ENCODE assay signal across 9 cellular contexts in genomic region chr1:19645544-19646252, GRCh38. TPM values are rescaled to one million over a fixed set of nuclear protein-coding genes. Genes with fewer than 3 reads are reported as not detected.
DNase-seq lines count a peak whose midpoint lies in the region; ATAC-seq, FAIRE-seq and TF ChIP-seq lines count a peak whose summit lies in the region.
"Had no signal": no experiment of that assay in that cellular context is flagged by ENCODE, and none has a peak within 500 bp of the region (broad histone marks: within the 10 kb centered on the region; RNA-seq: fewer than 3 reads in every experiment).

No MANE protein-coding gene starts in this region.

- H3K27ac ChIP-seq in BLaER1 treated with 17β-estradiol and CSF1 and Interleukin-3, amounts not matched to agents 10 nM and 100 nM, result no peak overlapping the region
- peak overlapping the region; percentile 66 for H3K27ac ChIP-seq in RWPE2 (ENCODE audit: poor library complexity, severe bottlenecking)
- peak overlapping the region; percentile 94 to 98 for H3K27ac ChIP-seq in esophagus (ENCODE audit: low read depth in 2 of 2, low read length in 1 of 2)
- no peak overlapping the region for H3K27ac ChIP-seq in neural progenitor cell

- peaks cover 57 to 78% (median 71%) of the 10 kb centered on the region in 11 experiments for H3K27me3 ChIP-seq in BLaER1 treated with 17β-estradiol and CSF1 and Interleukin-3, amounts not matched to agents 10 nM and 100 nM
- H3K27me3 ChIP-seq in RWPE2 (ENCODE audit: insufficient read depth, poor library complexity, severe bottlenecking), result no peaks in the 10 kb centered on the region
- H3K27me3 ChIP-seq in esophagus (ENCODE audit: control insufficient read depth in 1 of 2, insufficient read depth in 2 of 2, low read length in 2 of 2), result no peaks in the 10 kb centered on the region
- H3K27me3 ChIP-seq in neural progenitor cell, result peaks cover 68% of the 10 kb centered on the region

- no peak for DNase-seq in RWPE2 (ENCODE audit: low spot score)
- DNase-seq in neural progenitor cell (ENCODE audit: low spot score), result peak; percentile 36
- DNase-seq in H54 (ENCODE audit: insufficient read length, low spot score), result no peak
- no peak for DNase-seq in NCI-H146 treated with DMSO at 0.1 percent for 48 hours (lab: John Stamatoyannopoulos, UW; ENCODE audit: unreplicated experiment)
- DNase-seq: stimulated activated CD4-positive, alpha-beta T cell treated with anti-CD3 and anti-CD28 coated beads, Interleukin-2, amount 100 ng/mL, for 48 hours had no signal

- peaks cover 0 to 56% (median 35%) of the 10 kb centered on the region in 11 experiments; a peak in 17 of 22 replicates for H4K20me1 ChIP-seq in BLaER1 treated with 17β-estradiol and CSF1 and Interleukin-3, amounts not matched to agents 10 nM and 100 nM
- H4K20me1 ChIP-seq in neural progenitor cell (ENCODE audit: low read depth), result peaks cover 7% of the 10 kb centered on the region

- H3K4me3 ChIP-seq in BLaER1 treated with 17β-estradiol and CSF1 and Interleukin-3, amounts not matched to agents 10 nM and 100 nM, result peak overlapping the region in 7 of 10 experiments; percentile 76 to 83 (median 81); a peak in 6 of 20 replicates
- H3K4me3 ChIP-seq in RWPE2 (ENCODE audit: severe bottlenecking) (peak overlapping the region; percentile 98), esophagus (ENCODE audit: low read depth in 1 of 2, low read length in 2 of 2) (peak overlapping the region; percentile 68 to 91), neural progenitor cell (peak overlapping the region; percentile 62)

- TF ChIP-seq POLR2A in H54 (IDR thresholded peaks at IDR 0.05; ENCODE audit: low read depth, low read length), result no peak

- H3K4me1 Mint-ChIP-seq in neural progenitor cell, result peaks cover 25% of the 10 kb centered on the region

- peak overlapping the region in 2 of 11 experiments; percentile 76 to 82; a peak in 2 of 22 replicates for H3K9ac ChIP-seq in BLaER1 treated with 17β-estradiol and CSF1 and Interleukin-3, amounts not matched to agents 10 nM and 100 nM
- no peak overlapping the region for H3K9ac ChIP-seq in neural progenitor cell

- no peaks in the 10 kb centered on the region for H3K9me3 ChIP-seq in BLaER1 treated with 17β-estradiol and CSF1 and Interleukin-3, amounts not matched to agents 10 nM and 100 nM (replicated peaks in 1 of 11)
- H3K9me3 ChIP-seq in RWPE2 (ENCODE audit: severe bottlenecking), result no peaks in the 10 kb centered on the region
- no peaks in the 10 kb centered on the region for H3K9me3 ChIP-seq in esophagus (ENCODE audit: control insufficient read depth in 2 of 2, insufficient read depth in 1 of 2, low read depth in 1 of 2, low read length in 1 of 2)
- no peaks in the 10 kb centered on the region for H3K9me3 ChIP-seq in neural progenitor cell (ENCODE audit: low read depth)

- peaks cover 0 to 27% (median 15%) of the 10 kb centered on the region in 10 experiments; a peak in 16 of 20 replicates for H3K4me1 ChIP-seq in BLaER1 treated with 17β-estradiol and CSF1 and Interleukin-3, amounts not matched to agents 10 nM and 100 nM
- H3K4me1 ChIP-seq in RWPE2 (ENCODE audit: insufficient read depth, poor library complexity, severe bottlenecking) (peaks cover 25% of the 10 kb centered on the region), esophagus (ENCODE audit: control insufficient read depth in 2 of 2, insufficient read depth in 2 of 2, low read length in 1 of 2) (peaks cover 8 to 24% of the 10 kb centered on the region in 2 donors), neural progenitor cell (peaks cover 24% of the 10 kb centered on the region)

- H3K27me3 Mint-ChIP-seq in neural progenitor cell (ENCODE audit: insufficient read depth, low read depth), result peaks cover 29% of the 10 kb centered on the region

- ATAC-seq in RWPE2 (ENCODE audit: low read depth), result no peak
- ATAC-seq in GM19324 (IDR thresholded peaks at IDR 0.05; ENCODE audit: low FRiP score, unreplicated experiment), result no peak
- no peak for ATAC-seq in HG02870 (IDR thresholded peaks at IDR 0.05; ENCODE audit: unreplicated experiment)

- H3K4me3 Mint-ChIP-seq in neural progenitor cell, result peak overlapping the region; percentile 94

- H3K9me3 Mint-ChIP-seq in neural progenitor cell, result no peaks in the 10 kb centered on the region

- H3K27ac Mint-ChIP-seq in neural progenitor cell, result no peak overlapping the region

- TF ChIP-seq CTCF in RWPE2 (IDR thresholded peaks at IDR 0.05; ENCODE audit: poor library complexity, severe bottlenecking) (no peak), neural progenitor cell (IDR thresholded peaks at IDR 0.05) (no peak)

- H3K36me3 ChIP-seq in BLaER1 treated with 17β-estradiol and CSF1 and Interleukin-3, amounts not matched to agents 10 nM and 100 nM, result no peaks in the 10 kb centered on the region
- H3K36me3 ChIP-seq in RWPE2 (ENCODE audit: low read depth) (no peaks in the 10 kb centered on the region), esophagus (ENCODE audit: control insufficient read depth in 2 of 2, insufficient read depth in 2 of 2, low read length in 1 of 2) (no peaks in the 10 kb centered on the region), neural progenitor cell (no peaks in the 10 kb centered on the region)

- H3K4me2 ChIP-seq in BLaER1 treated with 17β-estradiol and CSF1 and Interleukin-3, amounts not matched to agents 10 nM and 100 nM, result peak overlapping the region; percentile 86 to 100 (median 95); a peak in 21 of 22 replicates
- peak overlapping the region; percentile 95 for H3K4me2 ChIP-seq in neural progenitor cell

- WGBS in esophagus, 2 donors, result 16 to 32% methylated on average over 24 of the region's 24 CpGs

- H3K36me3 Mint-ChIP-seq in neural progenitor cell, result no peaks in the 10 kb centered on the region

- H3F3A ChIP-seq in neural progenitor cell (ENCODE audit: low read depth), result peaks cover 40% of the 10 kb centered on the region

- no peaks in the 10 kb centered on the region for H3K79me2 ChIP-seq in neural progenitor cell (ENCODE audit: low read depth)

- H2AFZ ChIP-seq in neural progenitor cell (replicated peaks), result peak overlapping the region; percentile 73

- FAIRE-seq in H54 (lab: Jason Lieb, UNC), result no peak

RNA-seq across cellular contexts. Expression of gene NBL1, which starts 1.6 kb away (rescaled TPM):
- 100 to 1,000 TPM in 1 of 2 donors, 10 to 100 TPM in 1; 91.7 to 111 TPM for polyA plus RNA-seq in esophagus
- 2.4 and 7.7 TPM in 2 replicates for total RNA-seq in neural progenitor cell (ENCODE audit: low replicate concordance)

RNA-seq across cellular contexts. Expression of gene HTR6, which starts 19.0 kb away (rescaled TPM):
- polyA plus RNA-seq in esophagus, result under 1 TPM in 1 of 2 donors, not detected in 1; 0.02 TPM
- 0.25 TPM in 1 of 2 replicates, not detected in the other for total RNA-seq in neural progenitor cell (ENCODE audit: low replicate concordance)

Comparison
In these comparisons a context has a peak if more than half of its experiments do, and no peak if none do; other contexts are left out.
1. H3K27ac ChIP-seq: peak in RWPE2 (single experiment) and esophagus (2 of 2); none in BLaER1 treated with 17β-estradiol and CSF1 and Interleukin-3, amounts not matched to agents 10 nM and 100 nM (0 of 11) and neural progenitor cell (single experiment).
2. Peak in every context shown above with its lines, with median percentiles within 50 percentile points of each other: H3K4me3 ChIP-seq.